ENCODE assay signal across 1 cellular context in genomic region chr14:35412281-35413057, GRCh38.
TF ChIP-seq lines count a peak whose summit lies in the region.

No MANE protein-coding gene starts in this region.

TF ChIP-seq in HCT116, 20 proteins besides CTCF, POLR2A, EP300 and RAD21 (continued from another document):
- TF ChIP-seq REST (IDR thresholded peaks at IDR 0.05; ENCODE audit: low read depth) (no peak), MAX (IDR thresholded peaks at IDR 0.05) (no peak), EZH2phosphoT487 (IDR thresholded peaks at IDR 0.05; ENCODE audit: borderline replicate concordance) (no peak), POLR2AphosphoS5 (IDR thresholded peaks at IDR 0.05; ENCODE audit: low read depth, low read length) (no peak), ZNF274 (IDR thresholded peaks at IDR 0.05; ENCODE audit: low read depth, low read length) (no peak), TCF7L2 (IDR thresholded peaks at IDR 0.05; ENCODE audit: borderline replicate concordance, extremely low read depth, insufficient read depth, insufficient read length) (no peak), ZBTB33 (IDR thresholded peaks at IDR 0.05; ENCODE audit: extremely low read depth, insufficient replicate concordance, low read length) (no peak), JUND (IDR thresholded peaks at IDR 0.05) (no peak), CEBPB (IDR thresholded peaks at IDR 0.05; ENCODE audit: low read depth) (no peak), CBX3 (IDR thresholded peaks at IDR 0.05; ENCODE audit: low read depth) (no peak), ELF1 (IDR thresholded peaks at IDR 0.05; ENCODE audit: borderline replicate concordance, low read depth) (no peak), SIN3A (IDR thresholded peaks at IDR 0.05; ENCODE audit: low read depth) (no peak), SP1 (IDR thresholded peaks at IDR 0.05; ENCODE audit: low read depth) (no peak), YY1 (IDR thresholded peaks at IDR 0.05; ENCODE audit: extremely low read depth, insufficient replicate concordance, low read depth, low read length) (no peak)
